15 cellular contexts compared by ENCODE assay signal in the genomic region with DNA sequence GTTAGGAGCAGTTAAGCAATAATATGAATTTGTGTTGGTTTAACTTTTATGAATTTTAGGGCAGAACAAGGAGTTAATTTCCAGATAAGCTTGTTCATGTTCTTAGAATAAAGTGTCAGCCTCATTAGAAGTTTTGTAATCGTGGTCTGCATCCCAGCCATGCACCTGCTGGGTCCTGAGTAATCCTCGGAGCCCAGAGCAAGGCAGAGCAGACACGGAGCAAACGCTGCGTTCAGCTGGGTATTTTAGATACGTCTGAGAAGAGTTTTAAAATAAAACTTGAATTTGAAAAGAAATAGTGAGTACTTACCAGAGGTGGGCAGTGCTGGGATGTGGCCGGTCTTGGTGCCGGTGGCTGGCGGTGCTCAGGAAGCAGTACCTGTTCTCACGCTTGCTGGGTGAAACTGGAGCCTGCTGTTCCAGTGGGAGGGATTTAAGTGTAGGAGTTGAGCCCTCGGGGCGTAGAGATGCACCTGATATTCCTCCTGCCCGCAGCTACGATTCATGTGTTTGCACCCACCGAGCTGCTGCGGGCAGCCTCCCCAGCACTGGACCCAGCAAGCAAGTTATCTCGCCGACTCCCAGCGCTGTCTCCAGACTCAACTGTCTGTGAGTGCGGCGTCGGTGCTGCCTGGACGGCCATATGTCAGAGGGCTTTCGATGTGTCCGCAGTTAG. TPM values are rescaled to one million over a fixed set of nuclear protein-coding genes. Genes with fewer than 3 reads are reported as not detected.
DNase-seq lines count a peak whose midpoint lies in the region; ATAC-seq and TF ChIP-seq lines count a peak whose summit lies in the region.
"Had no signal": no experiment of that assay in that cellular context is flagged by ENCODE, and none has a peak within 500 bp of the region (broad histone marks: within the 10 kb centered on the region; RNA-seq: fewer than 3 reads in every experiment).

A gene (minus strand): TSS at position 406 of the 676 bp plus-strand sequence. CDS start 7,568 bp downstream, outside the sequence.

- no peaks in the 10 kb centered on the region for H3K9me3 ChIP-seq in HEK293 (ENCODE audit: control insufficient read depth, insufficient read depth, low read depth, low read length)
- no peaks in the 10 kb centered on the region for H3K9me3 ChIP-seq in PC-9 (ENCODE audit: insufficient read depth, low read depth)
- H3K9me3 ChIP-seq in left lung = no peaks in the 10 kb centered on the region
- no peaks in the 10 kb centered on the region for H3K9me3 ChIP-seq in smooth muscle cell (replicated peaks; ENCODE audit: low read depth)
- H3K9me3 ChIP-seq: esophagus muscularis mucosa had no signal

- H3K9ac ChIP-seq in smooth muscle cell (ENCODE audit: low read depth) = peak within 1 kb of the TSS; percentile 63

- no peaks in the 10 kb centered on the region for H4K20me1 ChIP-seq in PC-9 (ENCODE audit: insufficient read depth)
- H4K20me1 ChIP-seq in smooth muscle cell (ENCODE audit: low read depth) = no peaks in the 10 kb centered on the region

- CTCF ChIA-PET in HEK293 (lab: Yijun Ruan, JAX) (interaction anchor here (1.1 kb wide), 1 partner anchor 92 kb away, joined by 4 read pairs; no protein-coding TSS in a partner anchor), PC-9 (lab: Charles Lee) (interaction anchor here (0.7 kb wide), 2 partner anchors 19 to 75 kb away, joined by 3 read pairs; no protein-coding TSS in a partner anchor)

- ATAC-seq in left lung (peak; percentile 62), GM19463 (IDR thresholded peaks at IDR 0.05; ENCODE audit: unreplicated experiment) (no peak), GM21515 (IDR thresholded peaks at IDR 0.05; ENCODE audit: unreplicated experiment) (no peak)
- ATAC-seq: activated T-cell treated with anti-CD3 and anti-CD28 coated beads, Interleukin-2, amount 50 U/mL, for 72 hours had no signal

- H3F3A ChIP-seq in PC-9 (ENCODE audit: insufficient read depth, low read depth) = peaks cover 20% of the 10 kb centered on the region; the same call in 1 of the 2 replicates
- H3F3A ChIP-seq in smooth muscle cell (ENCODE audit: low read depth) = peaks cover 11% of the 10 kb centered on the region

- H3K4me3 ChIP-seq in HEK293 (ENCODE audit: low read depth, low read length) = no peak within 1 kb of the TSS
- H3K4me3 ChIP-seq in PC-9 = peak within 1 kb of the TSS; percentile 58
- peak within 1 kb of the TSS; percentile 10 to 16 for H3K4me3 ChIP-seq in left lung
- H3K4me3 ChIP-seq in smooth muscle cell = peak within 1 kb of the TSS; percentile 42
- H3K4me3 ChIP-seq: esophagus muscularis mucosa had no signal

- peak within 1 kb of the TSS; percentile 46; the same call in 1 of the 2 replicates for H2AFZ ChIP-seq in PC-9
- H2AFZ ChIP-seq in smooth muscle cell (ENCODE audit: low read depth) = no peak within 1 kb of the TSS

- H3K27me3 ChIP-seq in PC-9 (ENCODE audit: insufficient read depth, low read depth) (no peaks in the 10 kb centered on the region), left lung (no peaks in the 10 kb centered on the region), smooth muscle cell (ENCODE audit: low read depth) (no peaks in the 10 kb centered on the region)
- H3K27me3 ChIP-seq: esophagus muscularis mucosa had no signal

- H3K36me3 ChIP-seq in HEK293 (ENCODE audit: control insufficient read depth in 2 of 2, insufficient read depth in 1 of 2, low read length in 2 of 2) (no peaks in the 10 kb centered on the region), PC-9 (ENCODE audit: low read depth) (no peaks in the 10 kb centered on the region), left lung (no peaks in the 10 kb centered on the region), smooth muscle cell (ENCODE audit: low read depth) (no peaks in the 10 kb centered on the region)

- H3K9me2 ChIP-seq in PC-9 (ENCODE audit: insufficient read depth) = no peaks in the 10 kb centered on the region

- H3K4me2 ChIP-seq in PC-9 = peak within 1 kb of the TSS; percentile 87
- peak within 1 kb of the TSS; percentile 79 for H3K4me2 ChIP-seq in smooth muscle cell

- H3K79me2 ChIP-seq in PC-9 (ENCODE audit: low read depth) = no peaks in the 10 kb centered on the region
- no peaks in the 10 kb centered on the region for H3K79me2 ChIP-seq in smooth muscle cell (ENCODE audit: low read depth)

- TF ChIP-seq CTCF in HEK293 (tag by site-specific recombination; IDR thresholded peaks at IDR 0.05) (no peak), PC-9 (conservative IDR thresholded peaks at IDR 0.05) (no peak), left lung (IDR thresholded peaks at IDR 0.05) (no peak), smooth muscle cell (IDR thresholded peaks at IDR 0.05; ENCODE audit: borderline replicate concordance, insufficient read depth, poor library complexity, severe bottlenecking) (no peak)

- no peak within 1 kb of the TSS for H3K27ac ChIP-seq in HEK293 (ENCODE audit: extremely low read depth, low read depth, low read length)
- H3K27ac ChIP-seq in PC-9 = peak within 1 kb of the TSS; percentile 91
- peak within 1 kb of the TSS; percentile 49 to 54 for H3K27ac ChIP-seq in left lung
- H3K27ac ChIP-seq in smooth muscle cell (ENCODE audit: low read depth) = peak within 1 kb of the TSS; percentile 71
- H3K27ac ChIP-seq: esophagus muscularis mucosa, HL-60 had no signal

- BruUV-seq in PC-9 (replicated peaks; lab: Mats Ljungman, UMichigan) = no TSS peak

- intact Hi-C loops in PC-9 (cut with micrococcal nuclease; ENCODE audit: unreplicated experiment) (no loop called here), left lung (cut with DNase I) (no loop called here)

- DNase-seq in PC-9 (peak; percentile 73 to 78), left lung (no peak), smooth muscle cell (lab: John Stamatoyannopoulos, UW; ENCODE audit: unreplicated experiment) (no peak), cerebellum (ENCODE audit: low spot score) (no peak), SW480 (ENCODE audit: low spot score) (no peak)
- DNase-seq: activated CD4-positive, alpha-beta T cell treated with anti-CD3 and anti-CD28 coated beads for 1 hour; activated T-cell treated with anti-CD3 and anti-CD28 coated beads, Interleukin-2, amount 50 U/mL, for 72 hours; naive B cell; stimulated activated CD4-positive, alpha-beta T cell treated with anti-CD3 and anti-CD28 coated beads, Interleukin-12 subunit alpha, Interleukin-12 subunit beta, amount 100 ng/mL, for 4 hours had no signal

- POLR2A ChIA-PET in HEK293 (lab: Yijun Ruan, JAX) = no interaction called here
- POLR2A ChIA-PET in PC-9 (lab: Charles Lee; ENCODE audit: unreplicated experiment) = interaction anchor here (0.6 kb wide), 2 partner anchors 17 to 20 kb away, joined by 3 read pairs; no protein-coding TSS in a partner anchor

- 81% methylated on average over 25 of the region's 25 CpGs for WGBS in smooth muscle cell (ENCODE audit: low lambda C conversion rate)

- no peaks in the 10 kb centered on the region for H3K4me1 ChIP-seq in HEK293 (ENCODE audit: control insufficient read depth, insufficient read depth, low read length)
- peaks cover 37% of the 10 kb centered on the region for H3K4me1 ChIP-seq in PC-9 (replicated peaks; ENCODE audit: insufficient read depth)
- H3K4me1 ChIP-seq in left lung = peaks cover 7 to 25% of the 10 kb centered on the region in 2 donors
- peaks cover 27% of the 10 kb centered on the region for H3K4me1 ChIP-seq in smooth muscle cell (ENCODE audit: low read depth)

TF ChIP-seq in HEK293, 187 proteins besides CTCF, POLR2A, EP300 and RAD21:
- TF ChIP-seq ZNF768 (tag by site-specific recombination; IDR thresholded peaks at IDR 0.05) (no peak), ZNF600 (tag by site-specific recombination; IDR thresholded peaks at IDR 0.05) (peak; percentile 50; the same call in 1 of the 2 replicates), SETDB1 (IDR thresholded peaks at IDR 0.05; ENCODE audit: insufficient read length, low read length) (no peak), ZNF19 (tag by site-specific recombination; IDR thresholded peaks at IDR 0.05; ENCODE audit: low read depth) (no peak), ZBTB21 (tag by site-specific recombination; IDR thresholded peaks at IDR 0.05) (no peak), ZBTB17 (tag by site-specific recombination; IDR thresholded peaks at IDR 0.05) (peak; percentile 32; the same call in 1 of the 2 replicates), ZBTB7A (tag by site-specific recombination; IDR thresholded peaks at IDR 0.05; ENCODE audit: low read depth) (no peak), ZFHX2 (tag by site-specific recombination; conservative IDR thresholded peaks at IDR 0.05) (peak; percentile 50), EGR2 (tag by site-specific recombination; IDR thresholded peaks at IDR 0.05; ENCODE audit: low read depth) (peak; percentile 65; the same call in 1 of the 2 replicates), HOXD13 (CRISPR knock-in tag; IDR thresholded peaks at IDR 0.05; ENCODE audit: borderline replicate concordance) (no peak)
- TF ChIP-seq, protein P1, sequence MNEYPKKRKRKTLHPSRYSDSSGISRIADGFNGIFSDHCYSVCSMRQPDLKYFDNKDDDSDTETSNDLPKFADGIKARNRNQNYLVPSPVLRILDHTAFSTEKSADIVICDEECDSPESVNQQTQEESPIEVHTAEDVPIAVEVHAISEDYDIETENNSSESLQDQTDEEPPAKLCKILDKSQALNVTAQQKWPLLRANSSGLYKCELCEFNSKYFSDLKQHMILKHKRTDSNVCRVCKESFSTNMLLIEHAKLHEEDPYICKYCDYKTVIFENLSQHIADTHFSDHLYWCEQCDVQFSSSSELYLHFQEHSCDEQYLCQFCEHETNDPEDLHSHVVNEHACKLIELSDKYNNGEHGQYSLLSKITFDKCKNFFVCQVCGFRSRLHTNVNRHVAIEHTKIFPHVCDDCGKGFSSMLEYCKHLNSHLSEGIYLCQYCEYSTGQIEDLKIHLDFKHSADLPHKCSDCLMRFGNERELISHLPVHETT (tag by site-specific recombination; IDR thresholded peaks at IDR 0.05) = no peak

RNA-seq across cellular contexts. Expression of the gene that starts here (rescaled TPM):
- total RNA-seq in PC-9 (2021) (0.35 and 0.44 TPM in 2 replicates), left lung (1 to 10 TPM; 1.6 to 3.4 TPM), smooth muscle cell (4.5 and 7.1 TPM in 2 replicates), cerebellum (not detected)
- polyA plus RNA-seq in smooth muscle cell = 0.93 and 3.2 TPM in 2 replicates
- total RNA-seq: activated T-cell treated with anti-CD3 and anti-CD28 coated beads, Interleukin-2, amount 50 U/mL, for 72 hours; esophagus muscularis mucosa; M059J had no signal

Comparison
In these comparisons a context has a peak if more than half of its experiments do, and no peak if none do; other contexts are left out.
1. Peak in DNase-seq, H3K4me3 ChIP-seq, H3K27ac ChIP-seq and H3K4me2 ChIP-seq in PC-9; RNA of the gene not detected or under 1 TPM.